ENCODE assay signal across 9 cellular contexts in the genomic region with DNA sequence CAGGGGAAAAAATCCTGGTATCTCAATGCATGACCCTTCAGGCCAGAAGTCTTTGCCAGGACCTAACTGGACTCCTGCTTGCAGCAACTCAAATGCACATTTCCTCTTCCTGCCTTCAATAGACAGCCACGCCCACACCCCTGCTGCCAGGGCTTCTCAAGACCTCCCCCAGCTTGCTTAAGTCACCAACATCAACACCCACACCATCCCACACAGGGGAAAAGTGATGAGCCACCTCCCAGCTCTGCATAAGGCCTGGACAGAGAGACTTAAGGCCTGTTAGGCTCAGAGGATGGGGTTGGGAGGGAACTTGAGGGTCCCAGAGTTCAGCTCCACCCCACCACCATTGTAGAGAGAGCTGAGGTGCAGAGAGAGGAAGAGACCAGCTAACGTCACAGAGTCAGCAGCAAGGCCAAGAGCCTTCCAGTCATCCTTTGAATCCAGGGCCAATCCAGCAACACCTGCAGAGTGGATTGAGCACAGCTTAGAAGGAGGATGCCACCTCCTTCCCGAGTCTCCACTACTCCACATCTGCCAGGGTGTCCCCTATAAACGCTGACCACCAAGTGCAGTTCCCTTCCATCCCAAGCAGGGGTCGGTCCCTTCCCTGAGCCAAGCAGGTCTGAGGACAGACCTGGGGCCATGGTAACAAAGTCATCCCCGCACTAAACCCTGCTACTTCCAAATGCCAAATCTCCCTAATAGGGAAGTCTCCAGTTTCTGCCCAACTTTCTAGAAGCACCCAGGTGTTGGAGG. TPM values are rescaled to one million over a fixed set of nuclear protein-coding genes. Genes with fewer than 3 reads are reported as not detected.
DNase-seq lines count a peak whose midpoint lies in the region; ATAC-seq and TF ChIP-seq lines count a peak whose summit lies in the region.
"Had no signal": no experiment of that assay in that cellular context is flagged by ENCODE, and none has a peak within 500 bp of the region (broad histone marks: within the 10 kb centered on the region; RNA-seq: fewer than 3 reads in every experiment).

No MANE protein-coding gene starts in this region.

- no peaks in the 10 kb centered on the region for H3K27me3 ChIP-seq in IMR-90 (ENCODE audit: control insufficient read depth, insufficient read depth, low read length)
- H3K27me3 ChIP-seq in naive thymus-derived CD4-positive, alpha-beta T cell (ENCODE audit: control insufficient read depth in 2 of 2, insufficient read depth in 2 of 2, low read length in 2 of 2) = no peaks in the 10 kb centered on the region

- in situ Hi-C loops in IMR-90 (cut with MboI; ENCODE audit: low sequenced_read_pairs) = no loop called here

- H4K5ac ChIP-seq in IMR-90 (ENCODE audit: low read depth, low read length) = peak overlapping the region; percentile 4

- peak overlapping the region; percentile 50 to 78 (median 66) for H3K4me3 Mint-ChIP-seq in naive thymus-derived CD4-positive, alpha-beta T cell

- H3K18ac ChIP-seq in IMR-90 (ENCODE audit: low read depth, low read length) = no peak overlapping the region; the same call in 1 of the 2 replicates

- BruUV-seq in IMR-90 (replicated peaks; lab: Mats Ljungman, UMichigan) = no TSS peak

- peak overlapping the region; percentile 7; the same call in 1 of the 2 replicates for H4K91ac ChIP-seq in IMR-90 (ENCODE audit: insufficient read depth, low read depth, low read length)

- H3K23ac ChIP-seq in IMR-90 (ENCODE audit: low read depth, low read length) = peak overlapping the region; percentile 55; the same call in 1 of the 2 replicates

- WGBS in IMR-90 (ENCODE audit: extremely low coverage in 2 of 2, insufficient read length in 1 of 2), 2 experiments = 100% methylated on average over 1 of the region's 6 CpGs; no CpG with 5 or more reads in 1 of the 2 experiments

- no peaks in the 10 kb centered on the region for H3K9me3 Mint-ChIP-seq in naive thymus-derived CD4-positive, alpha-beta T cell

- peaks cover 9 to 49% of the 10 kb centered on the region in 2 experiments for H3K79me1 ChIP-seq in IMR-90 (ENCODE audit: low read depth in 1 of 2, low read length in 2 of 2)

- H4K8ac ChIP-seq in IMR-90 (ENCODE audit: low read depth in 2 of 2, low read length in 2 of 2) = peak overlapping the region in 1 of 2 experiments; percentile 66; a peak in 2 of 4 replicates

- TF ChIP-seq POLR2A in IMR-90 (IDR thresholded peaks at IDR 0.05; ENCODE audit: low read depth, low read length) = no peak

- POLR2A ChIA-PET in IMR-90 (lab: Charles Lee; ENCODE audit: unreplicated experiment) = interaction anchor here (0.6 kb wide), 1 partner anchor 49 kb away, joined by 9 read pairs; no protein-coding TSS in a partner anchor
- POLR2A ChIA-PET in naive thymus-derived CD4-positive, alpha-beta T cell (lab: Charles Lee) = interaction anchor here (0.6 to 0.9 kb wide), 3 partner anchors 15 to 59 kb away, joined by 3 to 4 read pairs (median 3); no protein-coding TSS in a partner anchor

- H3K56ac ChIP-seq in IMR-90 (ENCODE audit: extremely low read depth, insufficient read depth, low read length) = no peak overlapping the region

- peak overlapping the region; percentile 21; the same call in 1 of the 3 replicates for H2BK15ac ChIP-seq in IMR-90 (ENCODE audit: low read depth, low read length)

- peak; percentile 82 for ATAC-seq in IMR-90 (ENCODE audit: low read depth)
- peak; percentile 78 for ATAC-seq in naive thymus-derived CD4-positive, alpha-beta T cell
- no peak for ATAC-seq in GM18502 (IDR thresholded peaks at IDR 0.05; ENCODE audit: poor library complexity, unreplicated experiment)
- ATAC-seq in GM19023 (IDR thresholded peaks at IDR 0.05; ENCODE audit: unreplicated experiment) = no peak

- peaks cover 0 to 26% (median 0%) of the 10 kb centered on the region in 5 donors for H3K36me3 Mint-ChIP-seq in naive thymus-derived CD4-positive, alpha-beta T cell

- intact Hi-C loops in IMR-90 (cut with micrococcal nuclease) = no loop called here
- intact Hi-C loops in naive thymus-derived CD4-positive, alpha-beta T cell (cut with micrococcal nuclease) = loop anchor here (2.0 kb wide), 2 partner anchors 30 to 48 kb away; no protein-coding TSS in a partner anchor

- H3K36me3 ChIP-seq in IMR-90 (ENCODE audit: control insufficient read depth, insufficient read depth, low read length) = peaks cover 7% of the 10 kb centered on the region
- peaks cover 0 to 24% (median 0%) of the 10 kb centered on the region in 3 experiments for H3K36me3 ChIP-seq in naive thymus-derived CD4-positive, alpha-beta T cell (ENCODE audit: control insufficient read depth in 2 of 3, insufficient read depth in 3 of 3, low read length in 3 of 3)

- H2BK20ac ChIP-seq in IMR-90 (ENCODE audit: low read depth, low read length) = no peak overlapping the region

- TF ChIP-seq CTCF in IMR-90 (conservative IDR thresholded peaks at IDR 0.05; ENCODE audit: low read depth, low read length) = no peak

- no peaks in the 10 kb centered on the region for H3K9me3 ChIP-seq in IMR-90 (ENCODE audit: control insufficient read depth, insufficient read depth, low read length)
- H3K9me3 ChIP-seq in naive thymus-derived CD4-positive, alpha-beta T cell (ENCODE audit: control insufficient read depth in 2 of 3, low read length in 3 of 3) = no peaks in the 10 kb centered on the region

- H3K27ac Mint-ChIP-seq in naive thymus-derived CD4-positive, alpha-beta T cell = peak overlapping the region; percentile 71 to 94 (median 87)

- peak overlapping the region; percentile 39 for H2BK5ac ChIP-seq in IMR-90 (ENCODE audit: low read depth, low read length, poor library complexity, severe bottlenecking)

- peak overlapping the region; percentile 78 for H3K4ac ChIP-seq in IMR-90 (ENCODE audit: low read depth, low read length)

- peaks cover 25 to 61% (median 41%) of the 10 kb centered on the region in 7 donors for H3K4me1 Mint-ChIP-seq in naive thymus-derived CD4-positive, alpha-beta T cell

- H2AK5ac ChIP-seq in IMR-90 (ENCODE audit: low read depth, low read length) = peak overlapping the region; percentile 55

- no peak overlapping the region for H3K4me3 ChIP-seq in IMR-90 (ENCODE audit: insufficient read depth, low read depth, low read length)
- H3K4me3 ChIP-seq in naive thymus-derived CD4-positive, alpha-beta T cell (ENCODE audit: low read length) = peak overlapping the region; percentile 12

- H4K20me1 ChIP-seq in IMR-90 (ENCODE audit: insufficient read depth, low read length) = 0 out of 2 replicates have a peak, but pooled peaks cover 6% of the 10 kb centered on the region

- no peak overlapping the region for H3K4me2 ChIP-seq in IMR-90 (ENCODE audit: low read depth, low read length)
- H3K4me2 ChIP-seq: KMS-11 had no signal

- H3K27ac ChIP-seq in IMR-90 (ENCODE audit: insufficient read depth, low read length) = peak overlapping the region; percentile 3; the same call in 1 of the 2 replicates
- H3K27ac ChIP-seq in naive thymus-derived CD4-positive, alpha-beta T cell (ENCODE audit: low read depth, low read length) = peak overlapping the region; percentile 67
- H3K27ac ChIP-seq: KMS-11 had no signal

- no peaks in the 10 kb centered on the region for H3K27me3 Mint-ChIP-seq in naive thymus-derived CD4-positive, alpha-beta T cell

- peak; percentile 85 for DNase-seq in Daoy (ENCODE audit: low read depth)
- DNase-seq in IMR-90 = peak; percentile 88
- DNase-seq in activated CD4-positive, alpha-beta T cell treated with anti-CD3 and anti-CD28 coated beads for 48 hours = peak; percentile 68
- peak; percentile 39 for DNase-seq in effector CD8-positive, alpha-beta T cell (lab: John Stamatoyannopoulos, UW)
- peak; percentile 33 to 77 (median 68) for DNase-seq in naive thymus-derived CD4-positive, alpha-beta T cell
- peak; percentile 31 for DNase-seq in stromal cell of bone marrow (ENCODE audit: low read depth)

- H2AK9ac ChIP-seq in IMR-90 (replicated peaks; ENCODE audit: low read depth, low read length, poor library complexity) = peak overlapping the region; percentile 60

- H2BK120ac ChIP-seq in IMR-90 (ENCODE audit: low read depth, low read length) = peak overlapping the region; percentile 39; the same call in 1 of the 2 replicates

- no peak overlapping the region for H3K9ac ChIP-seq in IMR-90 (ENCODE audit: low read depth, low read length)
- H3K9ac ChIP-seq: KMS-11 had no signal

- H3K4me1 ChIP-seq in IMR-90 (ENCODE audit: control insufficient read depth, insufficient read depth, low read length) = peaks cover 24% of the 10 kb centered on the region
- peaks cover 26 to 35% of the 10 kb centered on the region in 2 donors for H3K4me1 ChIP-seq in naive thymus-derived CD4-positive, alpha-beta T cell (ENCODE audit: control insufficient read depth in 2 of 2, insufficient read depth in 2 of 2, low read length in 2 of 2)

- peaks cover 33% of the 10 kb centered on the region; the same call in 1 of the 2 replicates for H3K9me1 ChIP-seq in IMR-90 (ENCODE audit: insufficient read depth, low read length)

- dilution Hi-C loops in IMR-90 (cut with HindIII; ENCODE audit: low sequenced_read_pairs, unreplicated experiment) = no loop called here

- CTCF ChIA-PET in IMR-90 (lab: Yijun Ruan, JAX) = no interaction called here
- CTCF ChIA-PET in naive thymus-derived CD4-positive, alpha-beta T cell (lab: Charles Lee) = interaction anchor here (0.7 to 1.3 kb wide), 5 partner anchors 22 to 264 kb away, joined by 3 to 6 read pairs (median 3); no protein-coding TSS in a partner anchor

- H2AFZ ChIP-seq in IMR-90 (replicated peaks; ENCODE audit: low read length, poor library complexity) = peak overlapping the region; percentile 83

- peak overlapping the region; percentile 54 for H3K14ac ChIP-seq in IMR-90 (replicated peaks; ENCODE audit: low read depth, low read length)

- TF ChIP-seq RAD21 in IMR-90 (IDR thresholded peaks at IDR 0.05; ENCODE audit: low read length) = 0 out of 2 replicates have a peak, but pooled peaks have one; percentile 7

TF ChIP-seq in IMR-90, 13 proteins besides CTCF, POLR2A, EP300 and RAD21:
- TF ChIP-seq MAFK (IDR thresholded peaks at IDR 0.05; ENCODE audit: low read depth, low read length) (no peak), CEBPB (IDR thresholded peaks at IDR 0.05; ENCODE audit: low read depth, low read length) (0 out of 2 replicates have a peak, but pooled peaks have one; percentile 43), RFX5 (IDR thresholded peaks at IDR 0.05; ENCODE audit: low read depth, low read length) (no peak)

RNA-seq across cellular contexts. Expression of a gene that starts 50.0 kb away (rescaled TPM):
- total RNA-seq in Daoy (2014; rRNA removed; shearing (Covaris generic)) = 21.5 and 39.4 TPM in 2 replicates
- total RNA-seq in IMR-90 (2012; rRNA removed) = 21.1 and 24.2 TPM in 2 replicates
- 22.6 and 30.7 TPM in 2 replicates for polyA plus RNA-seq in IMR-90 (2012; rRNA removed)
- 19.7 and 20.6 TPM in 2 replicates for polyA plus RNA-seq in IMR-90 (2012; cell fraction: cytosol; rRNA removed)
- polyA plus RNA-seq in IMR-90 (2012; cell fraction: nucleus; rRNA removed; ENCODE audit: low replicate concordance) = 51.3 and 95.2 TPM in 2 replicates
- 10 to 100 TPM; 66.4 to 91.7 (median 80.7) TPM for total RNA-seq in naive thymus-derived CD4-positive, alpha-beta T cell
- 10 to 100 TPM; 12.6 to 22.5 TPM for polyA plus RNA-seq in naive thymus-derived CD4-positive, alpha-beta T cell

Comparison
In these comparisons a context has a peak if more than half of its experiments do, and no peak if none do; other contexts are left out.
1. DNase-seq: peak in every context shown above with its lines; median percentile 88 in IMR-90; 85 in Daoy; 68 in activated CD4-positive, alpha-beta T cell treated with anti-CD3 and anti-CD28 coated beads for 48 hours; 68 in naive thymus-derived CD4-positive, alpha-beta T cell; 39 in effector CD8-positive, alpha-beta T cell; 31 in stromal cell of bone marrow.
2. ATAC-seq: peak in IMR-90 (single experiment) and naive thymus-derived CD4-positive, alpha-beta T cell (single experiment); none in GM18502 (single experiment) and GM19023 (single experiment).